Comparison of ENCODE assay signal across 9 cellular contexts in genomic region chr5:77129386-77129785, GRCh38. TPM values are rescaled to one million over a fixed set of nuclear protein-coding genes. Genes with fewer than 3 reads are reported as not detected.
DNase-seq lines count a peak whose midpoint lies in the region; ATAC-seq and TF ChIP-seq lines count a peak whose summit lies in the region.
"Had no signal": no experiment of that assay in that cellular context is flagged by ENCODE, and none has a peak within 500 bp of the region (broad histone marks: within the 10 kb centered on the region; RNA-seq: fewer than 3 reads in every experiment).

No MANE protein-coding gene starts in this region.

- H3K9me3 ChIP-seq in OCI-LY3 (ENCODE audit: insufficient read depth, low read length) (no peaks in the 10 kb centered on the region), fibroblast of lung (ENCODE audit: control insufficient read depth, insufficient read depth, low read depth, low read length) (no peaks in the 10 kb centered on the region)

- peak; percentile 51 for TF ChIP-seq CTCF in OCI-LY3 (IDR thresholded peaks at IDR 0.05; ENCODE audit: low read depth, low read length)
- peak; percentile 20 to 55 for TF ChIP-seq CTCF in fibroblast of lung (conservative IDR thresholded peaks at IDR 0.05 in 1 of 2, IDR thresholded peaks at IDR 0.05 in 1 of 2; ENCODE audit: low read depth in 1 of 2, low read length in 2 of 2)
- TF ChIP-seq CTCF in type B pancreatic cell (conservative IDR thresholded peaks at IDR 0.05): peak; percentile 72

- no peaks in the 10 kb centered on the region for H3K27me3 Mint-ChIP-seq in type B pancreatic cell
- H3K27me3 Mint-ChIP-seq: naive B cell had no signal

- no peak overlapping the region for H3K4me2 ChIP-seq in OCI-LY3 (ENCODE audit: low read length)
- no peak overlapping the region for H3K4me2 ChIP-seq in fibroblast of lung (ENCODE audit: extremely low read depth, insufficient read depth, low read length)

- H3K36me3 ChIP-seq in OCI-LY3 (replicated peaks; ENCODE audit: low read depth, low read length) (no peaks in the 10 kb centered on the region), fibroblast of lung (ENCODE audit: control insufficient read depth, insufficient read depth, low read length) (no peaks in the 10 kb centered on the region)

- H3K4me3 Mint-ChIP-seq in type B pancreatic cell: no peak overlapping the region
- H3K4me3 Mint-ChIP-seq: naive B cell had no signal

- H3K4me1 ChIP-seq in OCI-LY3 (ENCODE audit: low read length) (no peaks in the 10 kb centered on the region), fibroblast of lung (ENCODE audit: control insufficient read depth, extremely low read depth, insufficient read depth, low read length) (peaks cover 12% of the 10 kb centered on the region)

- H2AFZ ChIP-seq in OCI-LY3 (ENCODE audit: low read depth, low read length) (no peak overlapping the region), fibroblast of lung (ENCODE audit: low read length) (no peak overlapping the region)

- H3K79me2 ChIP-seq in OCI-LY3 (ENCODE audit: low read length): no peaks in the 10 kb centered on the region
- no peaks in the 10 kb centered on the region for H3K79me2 ChIP-seq in fibroblast of lung (ENCODE audit: control insufficient read depth, insufficient read depth, low read length)

- H3K36me3 Mint-ChIP-seq in type B pancreatic cell: peaks cover 25% of the 10 kb centered on the region
- H3K36me3 Mint-ChIP-seq: naive B cell had no signal

- no peak overlapping the region for H3K27ac Mint-ChIP-seq in type B pancreatic cell
- H3K27ac Mint-ChIP-seq: naive B cell had no signal

- H3K4me1 Mint-ChIP-seq in type B pancreatic cell (ENCODE audit: unreplicated experiment): peaks cover 6% of the 10 kb centered on the region
- H3K4me1 Mint-ChIP-seq: naive B cell had no signal

- H3K9ac ChIP-seq in OCI-LY3 (ENCODE audit: low read length) (no peak overlapping the region), fibroblast of lung (ENCODE audit: insufficient read depth, low read length) (no peak overlapping the region)

- H3K4me3 ChIP-seq in OCI-LY3 (ENCODE audit: low read length): no peak overlapping the region
- no peak overlapping the region for H3K4me3 ChIP-seq in fibroblast of lung (replicated peaks in 1 of 4; ENCODE audit: control extremely low read depth in 1 of 4, insufficient read depth in 1 of 4, low read depth in 3 of 4, low read length in 4 of 4)

- no peaks in the 10 kb centered on the region for H4K20me1 ChIP-seq in OCI-LY3 (ENCODE audit: insufficient read depth, low read length)
- no peaks in the 10 kb centered on the region for H4K20me1 ChIP-seq in fibroblast of lung (ENCODE audit: control insufficient read depth, extremely low read depth, insufficient read depth, low read length)

- H3K9me3 Mint-ChIP-seq in type B pancreatic cell: peaks cover 7% of the 10 kb centered on the region

- H3K27ac ChIP-seq in OCI-LY3 (ENCODE audit: low read length) (no peak overlapping the region), fibroblast of lung (ENCODE audit: insufficient read depth, low read length) (no peak overlapping the region)

- H3K27me3 ChIP-seq in OCI-LY3 (ENCODE audit: low read depth, low read length): no peaks in the 10 kb centered on the region
- no peaks in the 10 kb centered on the region for H3K27me3 ChIP-seq in fibroblast of lung (ENCODE audit: control insufficient read depth, insufficient read depth, low read length)

- ATAC-seq in GM21423 (IDR thresholded peaks at IDR 0.05; ENCODE audit: unreplicated experiment) (no peak), HG03045 (IDR thresholded peaks at IDR 0.05; ENCODE audit: unreplicated experiment) (no peak)

- peak; percentile 29 for DNase-seq in stimulated activated CD4-positive, alpha-beta T cell treated with anti-CD3 and anti-CD28 coated beads, Interleukin-15, amount 100 ng/mL, for 24 hours
- DNase-seq in stimulated activated CD4-positive, alpha-beta T cell treated with anti-CD3 and anti-CD28 coated beads, Interleukin-4, amount 100 ng/mL, for 4 hours: no peak
- DNase-seq in fibroblast of lung (ENCODE audit: low read depth in 2 of 2) (peak in 1 of 2 donors; percentile 41), type B pancreatic cell (ENCODE audit: extremely low spot score, unreplicated experiment) (no peak), dedifferentiated amniotic fluid mesenchymal stem cell (ENCODE audit: extremely low spot score) (no peak)
- DNase-seq: naive B cell had no signal

RNA-seq across cellular contexts. Expression of gene ZBED3, which starts 42.3 kb away (rescaled TPM):
- total RNA-seq in fibroblast of lung: 1.0 and 1.7 TPM in 2 replicates
- polyA plus RNA-seq in fibroblast of lung: 3.0 and 4.6 TPM in 2 replicates
- polyA plus RNA-seq in fibroblast of lung (2012): 2.1 and 2.2 TPM in 2 replicates
- polyA minus RNA-seq in fibroblast of lung (ENCODE audit: low replicate concordance): 2.8 and 3.1 TPM in 2 replicates
- 12.5 and 15.4 TPM in 2 replicates for total RNA-seq in type B pancreatic cell (ENCODE audit: low replicate concordance)
